Comparison of ENCODE assay signal across 13 cellular contexts in genomic region chr1:30762931-30763653, GRCh38. TPM values are rescaled to one million over a fixed set of nuclear protein-coding genes. Genes with fewer than 3 reads are reported as not detected.
DNase-seq lines count a peak whose midpoint lies in the region; ATAC-seq and TF ChIP-seq lines count a peak whose summit lies in the region.
"Had no signal": no experiment of that assay in that cellular context is flagged by ENCODE, and none has a peak within 500 bp of the region (broad histone marks: within the 10 kb centered on the region; RNA-seq: fewer than 3 reads in every experiment).

No MANE protein-coding gene starts in this region.

- H3K9me3 Mint-ChIP-seq in activated naive CD4-positive, alpha-beta T cell treated with anti-CD3 and anti-CD28 coated beads, Interleukin-2, amount 50 U/mL, for 24 hours: no peaks in the 10 kb centered on the region
- no peaks in the 10 kb centered on the region for H3K9me3 Mint-ChIP-seq in activated naive CD4-positive, alpha-beta T cell treated with anti-CD3 and anti-CD28 coated beads, Interleukin-2, amount 50 U/mL, for 72 hours
- H3K9me3 Mint-ChIP-seq in naive thymus-derived CD8-positive, alpha-beta T cell: no peaks in the 10 kb centered on the region

- H3K4me3 ChIP-seq in transverse colon: no peak overlapping the region
- H3K4me3 ChIP-seq: lower lobe of right lung, right atrium auricular region had no signal

- WGBS in transverse colon (ENCODE audit: low coverage in 1 of 2), 2 donors: 60 to 79% methylated on average over 2 to 7 of the region's 7 CpGs

- peak overlapping the region; percentile 37 for H3K27ac Mint-ChIP-seq in activated naive CD4-positive, alpha-beta T cell treated with anti-CD3 and anti-CD28 coated beads, Interleukin-2, amount 50 U/mL, for 24 hours
- H3K27ac Mint-ChIP-seq in activated naive CD4-positive, alpha-beta T cell treated with anti-CD3 and anti-CD28 coated beads, Interleukin-2, amount 50 U/mL, for 72 hours: peak overlapping the region; percentile 78 to 82
- H3K27ac Mint-ChIP-seq in naive thymus-derived CD8-positive, alpha-beta T cell: peak overlapping the region; percentile 32 to 99 (median 82)

- peak in 1 of 2 donors; percentile 6 for ATAC-seq in activated naive CD4-positive, alpha-beta T cell treated with anti-CD3 and anti-CD28 coated beads, Interleukin-2, amount 50 U/mL, for 72 hours
- no peak for ATAC-seq in naive thymus-derived CD8-positive, alpha-beta T cell
- ATAC-seq: lower lobe of right lung had no signal

- TF ChIP-seq EP300 in transverse colon (IDR thresholded peaks at IDR 0.05; ENCODE audit: low read depth): no peak

- H3K4me3 Mint-ChIP-seq in activated naive CD4-positive, alpha-beta T cell treated with anti-CD3 and anti-CD28 coated beads, Interleukin-2, amount 50 U/mL, for 24 hours: no peak overlapping the region
- peak overlapping the region in 3 of 10 donors; percentile 12 to 92 (median 16) for H3K4me3 Mint-ChIP-seq in naive thymus-derived CD8-positive, alpha-beta T cell

- no peak for TF ChIP-seq POLR2A in transverse colon (IDR thresholded peaks at IDR 0.05)

- peaks cover 75% of the 10 kb centered on the region for H3K4me1 Mint-ChIP-seq in activated naive CD4-positive, alpha-beta T cell treated with anti-CD3 and anti-CD28 coated beads, Interleukin-2, amount 50 U/mL, for 24 hours
- peaks cover 42 to 83% (median 78%) of the 10 kb centered on the region in 4 donors for H3K4me1 Mint-ChIP-seq in naive thymus-derived CD8-positive, alpha-beta T cell

- in situ Hi-C loops in transverse colon (cut with MboI; ENCODE audit: low pct_ligation_motif_present in 1 of 4, low pct_unique_long_range_greater_than_20kb in 1 of 4, low sequenced_read_pairs in 3 of 4) (no loop called here), ACHN (cut with HindIII; ENCODE audit: low pct_ligation_motif_present, low pct_unique_long_range_greater_than_20kb, low sequenced_read_pairs) (no loop called here)

- peaks cover 0 to 16% (median 2%) of the 10 kb centered on the region in 4 donors for H3K4me1 ChIP-seq in transverse colon

- H3K27me3 Mint-ChIP-seq in activated naive CD4-positive, alpha-beta T cell treated with anti-CD3 and anti-CD28 coated beads, Interleukin-2, amount 50 U/mL, for 24 hours: no peaks in the 10 kb centered on the region
- no peaks in the 10 kb centered on the region for H3K27me3 Mint-ChIP-seq in naive thymus-derived CD8-positive, alpha-beta T cell

- no peak for DNase-seq in activated naive CD4-positive, alpha-beta T cell treated with anti-CD3 and anti-CD28 coated beads, Interleukin-2, amount 50 U/mL, for 16 hours
- no peak for DNase-seq in activated naive CD4-positive, alpha-beta T cell treated with anti-CD3 and anti-CD28 coated beads, Interleukin-2, amount 50 U/mL, for 72 hours (ENCODE audit: low spot score in 2 of 2)
- DNase-seq in naive thymus-derived CD8-positive, alpha-beta T cell: no peak
- DNase-seq in transverse colon: no peak
- DNase-seq in ACHN: no peak
- DNase-seq in GM03348 (ENCODE audit: low spot score): no peak
- no peak for DNase-seq in ecto neural progenitor cell (ENCODE audit: low spot score)
- DNase-seq: lower lobe of right lung, NCI-H1436, NCI-H748 treated with DMSO at 0.1 percent for 48 hours, SK-N-SH had no signal

- H3K9me3 ChIP-seq in transverse colon: no peaks in the 10 kb centered on the region
- H3K9me3 ChIP-seq: lower lobe of right lung, right atrium auricular region, SK-N-SH had no signal

- POLR2A ChIA-PET in naive thymus-derived CD8-positive, alpha-beta T cell (lab: Charles Lee): interaction anchor here (30.9 kb wide), 1 partner anchor 25 kb away, joined by 1432 read pairs; the partner anchor contains the start of genes LAPTM5 and MATN1

- no peak for TF ChIP-seq CTCF in transverse colon (IDR thresholded peaks at IDR 0.05)

- no peaks in the 10 kb centered on the region for H3K36me3 ChIP-seq in transverse colon
- H3K36me3 ChIP-seq: lower lobe of right lung, right atrium auricular region had no signal

- no peaks in the 10 kb centered on the region for H3K27me3 ChIP-seq in transverse colon
- H3K27me3 ChIP-seq: right atrium auricular region had no signal

- peak overlapping the region in 3 of 4 donors; percentile 7 to 48 (median 28) for H3K27ac ChIP-seq in transverse colon
- H3K27ac ChIP-seq: lower lobe of right lung had no signal

- intact Hi-C loops in transverse colon (cut with DNase I; ENCODE audit: low total_unique reads): no loop called here

- no peaks in the 10 kb centered on the region for H3K36me3 Mint-ChIP-seq in activated naive CD4-positive, alpha-beta T cell treated with anti-CD3 and anti-CD28 coated beads, Interleukin-2, amount 50 U/mL, for 24 hours
- H3K36me3 Mint-ChIP-seq in activated naive CD4-positive, alpha-beta T cell treated with anti-CD3 and anti-CD28 coated beads, Interleukin-2, amount 50 U/mL, for 72 hours: no peaks in the 10 kb centered on the region
- H3K36me3 Mint-ChIP-seq in naive thymus-derived CD8-positive, alpha-beta T cell: no peaks in the 10 kb centered on the region

RNA-seq across cellular contexts. Expression of gene LAPTM5, which starts 5.5 kb away (rescaled TPM):
- total RNA-seq in activated naive CD4-positive, alpha-beta T cell treated with anti-CD3 and anti-CD28 coated beads, Interleukin-2, amount 50 U/mL, for 72 hours: 100 to 1,000 TPM; 248 to 298 TPM
- 100 to 1,000 TPM; 565 to 585 TPM for total RNA-seq in naive thymus-derived CD8-positive, alpha-beta T cell
- 100 to 1,000 TPM; 534 to 602 (median 561) TPM for polyA plus RNA-seq in naive thymus-derived CD8-positive, alpha-beta T cell
- 10 to 100 TPM in 3 of 4 donors, 1 to 10 TPM in 1; 5.2 to 66.6 (median 34.5) TPM for total RNA-seq in transverse colon

RNA-seq across cellular contexts. Expression of gene MATN1, which starts 39.7 kb away (rescaled TPM):
- under 1 TPM; 0.31 to 0.66 TPM for total RNA-seq in activated naive CD4-positive, alpha-beta T cell treated with anti-CD3 and anti-CD28 coated beads, Interleukin-2, amount 50 U/mL, for 72 hours
- total RNA-seq in naive thymus-derived CD8-positive, alpha-beta T cell: under 1 TPM; 0.47 to 0.96 TPM
- under 1 TPM in 1 of 3 donors, not detected in 2; 0.07 TPM for polyA plus RNA-seq in naive thymus-derived CD8-positive, alpha-beta T cell
- total RNA-seq in transverse colon: not detected
- total RNA-seq: lower lobe of right lung, right atrium auricular region had no signal
